Comparison of ENCODE assay signal across 8 cellular contexts in genomic region chrX:72714471-72714916, GRCh38. TPM values are rescaled to one million over a fixed set of nuclear protein-coding genes. Genes with fewer than 3 reads are reported as not detected.
DNase-seq lines count a peak whose midpoint lies in the region; ATAC-seq and TF ChIP-seq lines count a peak whose summit lies in the region.

No MANE protein-coding gene starts in this region.

- H3K9me3 ChIP-seq in neuronal stem cell (replicated peaks in 1 of 2; ENCODE audit: control insufficient read depth in 2 of 2, insufficient read depth in 1 of 2, low read depth in 1 of 2, low read length in 2 of 2): no peaks in the 10 kb centered on the region

- H3K9me3 Mint-ChIP-seq in activated naive CD8-positive, alpha-beta T cell treated with anti-CD3 and anti-CD28 coated beads, Interleukin-2, amount 10 ng/mL, durations not matched to agents 7 days and 5 days: no peaks in the 10 kb centered on the region

- H3K4me2 ChIP-seq in neuronal stem cell (ENCODE audit: insufficient read depth, low read length, poor library complexity, severe bottlenecking): peak overlapping the region; percentile 48

- peak overlapping the region; percentile 53 to 80 for H3K4me3 ChIP-seq in neuronal stem cell (ENCODE audit: low read length in 2 of 2)

- H4K91ac ChIP-seq in neuronal stem cell (ENCODE audit: low read depth, low read length, poor library complexity): no peak overlapping the region

- H3K18ac ChIP-seq in neuronal stem cell (ENCODE audit: low read length): no peak overlapping the region

- no peak overlapping the region for H2BK12ac ChIP-seq in neuronal stem cell (ENCODE audit: low read length)

- H3K36me3 Mint-ChIP-seq in activated naive CD8-positive, alpha-beta T cell treated with anti-CD3 and anti-CD28 coated beads, Interleukin-2, amount 10 ng/mL, durations not matched to agents 7 days and 5 days: no peaks in the 10 kb centered on the region

- no peak overlapping the region for H2BK15ac ChIP-seq in neuronal stem cell (ENCODE audit: low read length)

- POLR2A ChIA-PET in activated naive CD8-positive, alpha-beta T cell treated with anti-CD3 and anti-CD28 coated beads, Interleukin-2, amount 10 ng/mL, durations not matched to agents 7 days and 5 days (lab: Charles Lee): no interaction called here

- H2AFZ ChIP-seq in neuronal stem cell (ENCODE audit: low read length): peak overlapping the region; percentile 88

- H3K9ac ChIP-seq in neuronal stem cell (ENCODE audit: low read depth, low read length, poor library complexity): no peak overlapping the region

- no peak overlapping the region for H3K27ac ChIP-seq in neuronal stem cell (replicated peaks; ENCODE audit: low read length)

- DNase-seq in AG09319 (ENCODE audit: extremely low read depth, low read depth): peak; percentile 12
- peak; percentile 7 for DNase-seq in NCI-H2196 treated with DMSO at 0.1 percent for 48 hours (lab: John Stamatoyannopoulos, UW; ENCODE audit: unreplicated experiment)
- peak; percentile 28 for DNase-seq in activated naive CD8-positive, alpha-beta T cell treated with anti-CD3 and anti-CD28 coated beads, Interleukin-2, amount 10 ng/mL, durations not matched to agents 7 days and 5 days
- DNase-seq in Right ventricle myocardium inferior (ENCODE audit: missing footprints): peak; percentile 74
- peak; percentile 5 for DNase-seq in neuronal stem cell (ENCODE audit: low spot score)

- H2AK5ac ChIP-seq in neuronal stem cell (ENCODE audit: low read depth, low read length): no peak overlapping the region

- peak overlapping the region; percentile 70 for H3K4me3 Mint-ChIP-seq in activated naive CD8-positive, alpha-beta T cell treated with anti-CD3 and anti-CD28 coated beads, Interleukin-2, amount 10 ng/mL, durations not matched to agents 7 days and 5 days

- no peaks in the 10 kb centered on the region for H3K36me3 ChIP-seq in neuronal stem cell (replicated peaks in 1 of 2; ENCODE audit: control insufficient read depth in 2 of 2, insufficient read depth in 2 of 2, low read length in 2 of 2)

- H3K79me1 ChIP-seq in neuronal stem cell (ENCODE audit: low read depth, low read length): no peaks in the 10 kb centered on the region

- no peak overlapping the region for H2BK5ac ChIP-seq in neuronal stem cell (ENCODE audit: low read length)

- H3K27me3 Mint-ChIP-seq in activated naive CD8-positive, alpha-beta T cell treated with anti-CD3 and anti-CD28 coated beads, Interleukin-2, amount 10 ng/mL, durations not matched to agents 7 days and 5 days: no peaks in the 10 kb centered on the region

- WGBS in neuronal stem cell (ENCODE audit: extremely low coverage in 2 of 2, insufficient read length in 2 of 2, insufficient replicate concordance in 1 of 2), 2 donors: no CpG with 5 or more reads among the region's 13 CpGs

- peak; percentile 24 for ATAC-seq in GM19035 (IDR thresholded peaks at IDR 0.05; ENCODE audit: unreplicated experiment)
- peak; percentile 9 for ATAC-seq in activated naive CD8-positive, alpha-beta T cell treated with anti-CD3 and anti-CD28 coated beads, Interleukin-2, amount 10 ng/mL, durations not matched to agents 7 days and 5 days (ENCODE audit: low read depth)
- peak; percentile 95 for ATAC-seq in Right ventricle myocardium inferior
- no peak for ATAC-seq in GM21381 (IDR thresholded peaks at IDR 0.05; ENCODE audit: unreplicated experiment)
- ATAC-seq in HG03095 (IDR thresholded peaks at IDR 0.05; ENCODE audit: unreplicated experiment): no peak

- H4K8ac ChIP-seq in neuronal stem cell (ENCODE audit: low read depth, low read length): no peak overlapping the region

- peaks cover 11% of the 10 kb centered on the region for H3K4me1 Mint-ChIP-seq in activated naive CD8-positive, alpha-beta T cell treated with anti-CD3 and anti-CD28 coated beads, Interleukin-2, amount 10 ng/mL, durations not matched to agents 7 days and 5 days

- no peak for TF ChIP-seq CTCF in AG09319 (IDR thresholded peaks at IDR 0.05; ENCODE audit: low read depth, low read length)

- H2BK120ac ChIP-seq in neuronal stem cell (ENCODE audit: low read depth, low read length): no peak overlapping the region

- no peaks in the 10 kb centered on the region for H3K4me1 ChIP-seq in neuronal stem cell (ENCODE audit: control insufficient read depth in 2 of 2, insufficient read depth in 1 of 2, low read depth in 1 of 2, low read length in 2 of 2)

- intact Hi-C loops in Right ventricle myocardium inferior (cut with DNase I): no loop called here

- no peak overlapping the region for H3K4ac ChIP-seq in neuronal stem cell (ENCODE audit: low read length)

- H3K23ac ChIP-seq in neuronal stem cell (ENCODE audit: low read depth, low read length, poor library complexity): no peak overlapping the region

- peaks cover 0 to 3% (median 0%) of the 10 kb centered on the region in 3 experiments for H3K27me3 ChIP-seq in neuronal stem cell (ENCODE audit: control insufficient read depth in 3 of 3, insufficient read depth in 3 of 3, low read depth in 1 of 3, low read length in 3 of 3)

- no peak overlapping the region for H3K27ac Mint-ChIP-seq in activated naive CD8-positive, alpha-beta T cell treated with anti-CD3 and anti-CD28 coated beads, Interleukin-2, amount 10 ng/mL, durations not matched to agents 7 days and 5 days

- no peak overlapping the region for H3K14ac ChIP-seq in neuronal stem cell (ENCODE audit: low read length)

RNA-seq across cellular contexts. Expression of gene PHKA1, which starts 0.4 kb away (rescaled TPM):
- total RNA-seq in activated naive CD8-positive, alpha-beta T cell treated with anti-CD3 and anti-CD28 coated beads, Interleukin-2, amount 10 ng/mL, durations not matched to agents 7 days and 5 days: under 1 TPM; 0.47 to 0.48 TPM
- total RNA-seq in Right ventricle myocardium inferior: 16.1 TPM
- polyA plus RNA-seq in neuronal stem cell (2013, experiment 1 of 2): 4.9 TPM
- 5.0 TPM for polyA plus RNA-seq in neuronal stem cell (2013, experiment 2 of 2)

Comparison
In these comparisons a context has a peak if more than half of its experiments do, and no peak if none do; other contexts are left out.
1. DNase-seq: peak in every context shown above with its lines; median percentile 74 in Right ventricle myocardium inferior; 28 in activated naive CD8-positive, alpha-beta T cell treated with anti-CD3 and anti-CD28 coated beads, Interleukin-2, amount 10 ng/mL, durations not matched to agents 7 days and 5 days; 12 in AG09319; 7 in NCI-H2196 treated with DMSO at 0.1 percent for 48 hours; 5 in neuronal stem cell.
2. ATAC-seq: peak in GM19035 (single experiment), activated naive CD8-positive, alpha-beta T cell treated with anti-CD3 and anti-CD28 coated beads, Interleukin-2, amount 10 ng/mL, durations not matched to agents 7 days and 5 days (single experiment) and Right ventricle myocardium inferior (single experiment); none in GM21381 (single experiment) and HG03095 (single experiment).
3. RNA of gene PHKA1, which starts 0.4 kb away (total RNA-seq): 16.1 TPM in Right ventricle myocardium inferior (single experiment); 0.47 to 0.48 TPM in activated naive CD8-positive, alpha-beta T cell treated with anti-CD3 and anti-CD28 coated beads, Interleukin-2, amount 10 ng/mL, durations not matched to agents 7 days and 5 days; every median in the first group is over 10 times any median in the second.